In the genomic region with DNA sequence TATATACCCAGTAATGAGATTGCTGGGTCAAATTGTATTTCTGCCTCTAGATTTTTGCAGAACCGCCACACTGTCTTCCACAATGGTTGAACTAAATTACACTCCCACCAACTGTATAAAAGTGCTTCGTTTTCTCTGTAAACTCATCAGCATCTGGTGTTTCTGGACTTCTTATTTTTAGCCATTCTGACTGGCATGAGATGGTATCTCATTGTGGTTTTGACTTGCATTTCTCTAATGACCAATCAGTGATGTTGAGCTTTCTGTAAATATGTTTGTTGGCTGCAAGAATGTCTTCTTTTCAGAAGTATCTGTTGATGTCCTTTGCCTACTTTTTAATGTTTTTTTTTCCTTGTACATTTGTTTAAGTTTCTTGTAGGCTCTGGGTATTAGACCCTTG, we compare ENCODE assay signal across 26 cellular contexts.
"Had no signal": no experiment of that assay in that cellular context is flagged by ENCODE, and none has a peak within 500 bp of the region (broad histone marks: within the 10 kb centered on the region; RNA-seq: fewer than 3 reads in every experiment).

No MANE protein-coding gene starts in this region.

- H3K27me3 ChIP-seq: Peyer's patch, SJCRH30 had no signal

- H2AFZ ChIP-seq: PC-9 had no signal

- H3K4me3 ChIP-seq: MG63, PC-9, Peyer's patch, SJCRH30 had no signal

- H3K4me2 ChIP-seq: PC-9 had no signal

- ATAC-seq: HepG2, SK-N-SH treated with all-trans-retinoic acid at 6 μM for 48 hours had no signal

- H3K4me1 ChIP-seq: Peyer's patch, SJCRH30 had no signal

- DNase-seq: IMR-90; Karpas-422; KG1; MG63; NCI-H1092 treated with DMSO at 0.1 percent for 48 hours; NCI-H1436; NCI-H187; NCI-H2029; NCI-H2081 treated with DMSO at 0.1 percent for 48 hours; NCI-H2171; NCI-H226; NCI-H446; NCI-H510A; NCI-H524 treated with DMSO at 0.1 percent for 48 hours; NCI-H69; NCI-H774; NK-92 treated with Interleukin-12 subunit alpha and Interleukin-12 subunit beta, amount 100 ng/mL, for 24 hours; OCI-M1; PC-9; Peyer's patch; RPMI8226; SHP77; SJCRH30; T-helper 1 cell had no signal

- H3K9me3 ChIP-seq: MG63, Peyer's patch, SJCRH30 had no signal

- H3K27ac ChIP-seq: PC-9, Peyer's patch, SJCRH30 had no signal

- H3K36me3 ChIP-seq: MG63, Peyer's patch, SJCRH30 had no signal
